In genomic region chr16:88486398-88487123, GRCh38 we compare ENCODE assay signal across 23 cellular contexts. TPM values are rescaled to one million over a fixed set of nuclear protein-coding genes. Genes with fewer than 3 reads are reported as not detected.
DNase-seq lines count a peak whose midpoint lies in the region; ATAC-seq, FAIRE-seq and TF ChIP-seq lines count a peak whose summit lies in the region.
"Had no signal": no experiment of that assay in that cellular context is flagged by ENCODE, and none has a peak within 500 bp of the region (broad histone marks: within the 10 kb centered on the region; RNA-seq: fewer than 3 reads in every experiment).

No MANE protein-coding gene starts in this region.

- H3K9ac ChIP-seq in GM12878 (ENCODE audit: control insufficient read depth, insufficient read depth, low read length) (no peak overlapping the region), mesenchymal stem cell (ENCODE audit: low read length) (no peak overlapping the region)

- RAD21 ChIA-PET in GM12878 (lab: Charles Lee; ENCODE audit: unreplicated experiment): no interaction called here

- ATAC-seq in GM12878: no peak
- ATAC-seq: CD8-positive, alpha-beta T cell; GM23338 had no signal

- H3K4me3 ChIP-seq in Caco-2 (ENCODE audit: low read depth, low read length): no peak overlapping the region
- no peak overlapping the region for H3K4me3 ChIP-seq in GM12878
- no peak overlapping the region for H3K4me3 ChIP-seq in mesenchymal stem cell (ENCODE audit: insufficient read depth in 1 of 2, low read depth in 1 of 2, low read length in 2 of 2)
- H3K4me3 ChIP-seq: GM23338 had no signal

- H3K4me2 ChIP-seq in GM12878 (ENCODE audit: control insufficient read depth, insufficient read depth) (no peak overlapping the region), mesenchymal stem cell (ENCODE audit: low read length, poor library complexity, severe bottlenecking) (no peak overlapping the region)
- H3K4me2 ChIP-seq: GM23338 had no signal

- no peak overlapping the region for H2BK15ac ChIP-seq in mesenchymal stem cell (ENCODE audit: low read depth, poor library complexity, severe bottlenecking)

- H3K4me1 Mint-ChIP-seq in Caco-2 (ENCODE audit: low read depth, unreplicated experiment): peaks cover 32% of the 10 kb centered on the region
- H3K4me1 Mint-ChIP-seq: GM23338 had no signal

- intact Hi-C loops in Caco-2 (cut with micrococcal nuclease; ENCODE audit: unreplicated experiment) (no loop called here), GM12878 (cut with micrococcal nuclease; ENCODE audit: unreplicated experiment) (no loop called here)

- H3K4me1 ChIP-seq in Caco-2 (peaks cover 79% of the 10 kb centered on the region), GM12878 (ENCODE audit: control insufficient read depth, insufficient read depth, low read length) (no peaks in the 10 kb centered on the region), mesenchymal stem cell (ENCODE audit: control insufficient read depth, insufficient read depth, low read depth, low read length) (peaks cover 7% of the 10 kb centered on the region)

- BruUV-seq in Caco-2 (replicated peaks; lab: Mats Ljungman, UMichigan) (no TSS peak), GM12878 (replicated peaks; lab: Mats Ljungman, UMichigan) (no TSS peak)

- H3K27me3 ChIP-seq in Caco-2 (replicated peaks; ENCODE audit: control insufficient read depth, insufficient read depth, low read length): no peaks in the 10 kb centered on the region
- no peaks in the 10 kb centered on the region for H3K27me3 ChIP-seq in GM12878 (replicated peaks in 1 of 2; ENCODE audit: control insufficient read depth in 2 of 2, insufficient read depth in 2 of 2, low read length in 1 of 2)
- H3K27me3 ChIP-seq in mesenchymal stem cell (ENCODE audit: control insufficient read depth in 1 of 2, insufficient read depth in 1 of 2, low read length in 2 of 2): no peaks in the 10 kb centered on the region

- no peak overlapping the region for H3K4me3 Mint-ChIP-seq in Caco-2 (ENCODE audit: unreplicated experiment)
- H3K4me3 Mint-ChIP-seq: CD8-positive, alpha-beta T cell; GM23338; HFFc6; IgD-negative memory B cell had no signal

- CTCF ChIA-PET in Caco-2 (lab: Charles Lee): interaction anchor here (4.0 kb wide), 1 partner anchor 22 kb away, joined by 76 read pairs; no protein-coding TSS in a partner anchor
- CTCF ChIA-PET in GM12878 (lab: Yijun Ruan, JAX): no interaction called here

- DNase-seq in Caco-2 (no peak), GM12878 (ENCODE audit: low read depth, low spot score) (no peak), mesenchymal stem cell (no peak), MV-4-11 (lab: John Stamatoyannopoulos, UW) (no peak), NCI-H2029 treated with DMSO at 0.1 percent for 48 hours (lab: John Stamatoyannopoulos, UW) (no peak), SK-N-DZ (ENCODE audit: low spot score) (no peak), GF-D8 (lab: John Stamatoyannopoulos, UW) (no peak)
- DNase-seq: AML-193; CD8-positive, alpha-beta T cell; DMS 273 treated with DMSO at 0.1 percent for 48 hours; DMS53; DND-41; EL; HCEC 1CT; HFFc6; KG1 had no signal

- no peak overlapping the region for H2BK12ac ChIP-seq in mesenchymal stem cell (ENCODE audit: low read length in 2 of 2)

- no peak overlapping the region for H2AK5ac ChIP-seq in mesenchymal stem cell (ENCODE audit: low read length, severe bottlenecking)

- FAIRE-seq in GM12878 (lab: Jason Lieb, UNC): no peak
- FAIRE-seq: A204.1, GM12892, GM18507, H54, HTR-8/SVneo had no signal

- H3K27me3 Mint-ChIP-seq in Caco-2 (ENCODE audit: insufficient read depth, unreplicated experiment): no peaks in the 10 kb centered on the region
- H3K27me3 Mint-ChIP-seq: IgD-negative memory B cell had no signal

- peaks cover 7% of the 10 kb centered on the region for H3K79me1 ChIP-seq in mesenchymal stem cell (replicated peaks; ENCODE audit: low read length, poor library complexity, severe bottlenecking)

- H3K79me2 ChIP-seq in GM12878 (ENCODE audit: control insufficient read depth, insufficient read depth, low read length): no peaks in the 10 kb centered on the region

- H2BK120ac ChIP-seq in mesenchymal stem cell (ENCODE audit: low read depth, low read length): no peak overlapping the region

- in situ Hi-C loops in GM12878 (cut with MboI): no loop called here

- H3K27ac Mint-ChIP-seq in Caco-2 (ENCODE audit: unreplicated experiment): peak overlapping the region; percentile 99
- H3K27ac Mint-ChIP-seq: CD8-positive, alpha-beta T cell; GM23338; HFFc6; IgD-negative memory B cell had no signal

- TF ChIP-seq EP300 in GM12878 (IDR thresholded peaks at IDR 0.05; ENCODE audit: borderline replicate concordance in 1 of 2, control insufficient read depth in 1 of 2, low read depth in 2 of 2, low read length in 2 of 2): no peak

- H2BK5ac ChIP-seq in mesenchymal stem cell (ENCODE audit: low read depth, low read length, poor library complexity, severe bottlenecking): no peak overlapping the region

- H4K20me1 ChIP-seq in GM12878 (ENCODE audit: control insufficient read depth, insufficient read depth): no peaks in the 10 kb centered on the region

- H3K4ac ChIP-seq in mesenchymal stem cell (ENCODE audit: low read depth in 1 of 2, low read length in 2 of 2): no peak overlapping the region

- no peak overlapping the region for H3K23ac ChIP-seq in mesenchymal stem cell (ENCODE audit: low read length in 2 of 2)

- H3K9me3 ChIP-seq in Caco-2 (no peaks in the 10 kb centered on the region), GM12878 (replicated peaks; ENCODE audit: control insufficient read depth, insufficient read depth, low read length) (no peaks in the 10 kb centered on the region), mesenchymal stem cell (ENCODE audit: control insufficient read depth, low read length) (no peaks in the 10 kb centered on the region)

- H3K27ac ChIP-seq in GM12878 (ENCODE audit: control insufficient read depth, insufficient read depth) (no peak overlapping the region), mesenchymal stem cell (ENCODE audit: low read length, poor library complexity, severe bottlenecking) (no peak overlapping the region)

- H4K8ac ChIP-seq in mesenchymal stem cell (ENCODE audit: low read length): no peak overlapping the region

- no peak for TF ChIP-seq CTCF in Caco-2 (IDR thresholded peaks at IDR 0.05; ENCODE audit: insufficient read depth in 1 of 2, low read depth in 1 of 2, low read length in 1 of 2, severe bottlenecking in 1 of 2, unreplicated experiment in 1 of 2)
- TF ChIP-seq CTCF in GM12878 (IDR thresholded peaks at IDR 0.05 in 2 of 3, conservative IDR thresholded peaks at IDR 0.05 in 1 of 3; ENCODE audit: control insufficient read depth in 2 of 3, extremely low read depth in 1 of 3, insufficient read depth in 1 of 3, low read depth in 3 of 3, low read length in 3 of 3): no peak

- WGBS in GM12878 (ENCODE audit: insufficient coverage, insufficient replicate concordance, low lambda C conversion rate, missing lambda C conversion rate): 46% methylated on average over 6 of the region's 6 CpGs
- 94% methylated on average over 6 of the region's 6 CpGs for WGBS in mesenchymal stem cell

- no peak overlapping the region for H2AFZ ChIP-seq in GM12878 (ENCODE audit: control insufficient read depth, low read depth, low read length)
- no peak overlapping the region for H2AFZ ChIP-seq in mesenchymal stem cell (ENCODE audit: low read depth, low read length)
- H2AFZ ChIP-seq: GM23338 had no signal

- H3K36me3 Mint-ChIP-seq in Caco-2 (ENCODE audit: insufficient read depth, unreplicated experiment): peaks cover 33% of the 10 kb centered on the region
- H3K36me3 Mint-ChIP-seq: CD8-positive, alpha-beta T cell had no signal

- TF ChIP-seq RAD21 in GM12878 (IDR thresholded peaks at IDR 0.05; ENCODE audit: insufficient read depth, low read depth, low read length): no peak

- POLR2A ChIA-PET in Caco-2 (lab: Charles Lee): no interaction called here
- POLR2A ChIA-PET in GM12878 (lab: Charles Lee): no interaction called here

- SMC1A ChIA-PET in GM12878 (lab: Charles Lee; ENCODE audit: uncharacterized antibody, unreplicated experiment): no interaction called here

- H3K36me3 ChIP-seq in Caco-2 (ENCODE audit: control insufficient read depth, insufficient read depth, low read length) (peaks cover 7% of the 10 kb centered on the region), GM12878 (ENCODE audit: control insufficient read depth in 2 of 2, insufficient read depth in 2 of 2, low read length in 1 of 2) (peaks cover 0 to 1% of the 10 kb centered on the region in 2 experiments; a peak in 2 of 4 replicates), mesenchymal stem cell (ENCODE audit: control insufficient read depth in 1 of 2, insufficient read depth in 2 of 2, low read depth in 1 of 2, low read length in 2 of 2) (peaks cover 0 to 46% of the 10 kb centered on the region in 2 experiments)

- TF ChIP-seq POLR2A in GM12878 (IDR thresholded peaks at IDR 0.05; ENCODE audit: low read depth, low read length): no peak

- no peak overlapping the region for H3K14ac ChIP-seq in mesenchymal stem cell (ENCODE audit: low read length in 2 of 2)

- H4K91ac ChIP-seq in mesenchymal stem cell (ENCODE audit: low read length): peak overlapping the region; percentile 52

- no peak overlapping the region for H3K18ac ChIP-seq in mesenchymal stem cell (ENCODE audit: low read depth in 1 of 2, low read length in 2 of 2)

- no peaks in the 10 kb centered on the region for H3K9me3 Mint-ChIP-seq in Caco-2 (ENCODE audit: unreplicated experiment)
- H3K9me3 Mint-ChIP-seq: CD8-positive, alpha-beta T cell; GM23338; HFFc6; IgD-negative memory B cell had no signal

TF ChIP-seq in GM12878, 131 proteins besides CTCF, POLR2A, EP300 and RAD21 (continues in another document):
- TF ChIP-seq TCF12 (IDR thresholded peaks at IDR 0.05; ENCODE audit: low read depth, low read length): no peak

RNA-seq across cellular contexts. Expression of gene ZFPM1, which starts 33.5 kb away (rescaled TPM):
- 24.1 and 25.9 TPM in 2 replicates for total RNA-seq in Caco-2 (2022)
- 5.8 and 7.0 TPM in 2 replicates for total RNA-seq in GM12878 (2013; cell fraction: nucleolus; rRNA removed)
- 0.82 and 1.1 TPM in 2 replicates for total RNA-seq in GM12878 (2014; rRNA removed)
- 0.23 and 0.36 TPM in 2 replicates for total RNA-seq in GM12878 (2014; rRNA removed; fragmentation: Illumina TruSeq; extraction: Trizol)
- total RNA-seq in GM12878 (2021): 4.0 and 5.1 TPM in 2 replicates
- 0.13 TPM for polyA plus RNA-seq in GM12878 (2011; ENCODE audit: low read depth)
- 0.13 and 0.46 TPM in 2 replicates for polyA plus RNA-seq in GM12878 (2011; rRNA removed)
- polyA plus RNA-seq in GM12878 (2011; cell fraction: cytosol; rRNA removed): 0.34 and 0.69 TPM in 2 replicates
- 2.9 and 5.4 TPM in 2 replicates for polyA plus RNA-seq in GM12878 (2011; cell fraction: nucleus; rRNA removed)
- 1.7 and 1.8 TPM in 2 replicates for polyA plus RNA-seq in GM12878 (2012)
- 0.24 TPM in 1 of 2 replicates, not detected in the other for polyA plus RNA-seq in GM12878 (2014; fragmentation: Illumina TruSeq; extraction: Trizol)
- polyA plus RNA-seq in GM12878 (2014; fragmentation: Nextera tagmentation; extraction: Ambion mirVana): under 1 TPM; 0.02 to 0.03 TPM
- 1.2 and 1.5 TPM in 2 replicates for polyA plus RNA-seq in GM12878 (2014; rRNA removed)
- polyA plus RNA-seq in GM12878 (2016; fragmentation: Nextera tagmentation; extraction: Ambion mirVana): under 1 TPM; 0.03 to 0.09 TPM
- 0.51 and 1.3 TPM in 2 replicates for polyA minus RNA-seq in GM12878 (2011; rRNA and poly(A)+ RNA removed)
- 1.2 and 2.1 TPM in 2 replicates for polyA minus RNA-seq in GM12878 (2011; cell fraction: cytosol; rRNA and poly(A)+ RNA removed)
- 1.2 and 5.1 TPM in 2 replicates for polyA minus RNA-seq in GM12878 (2011; cell fraction: nucleus; rRNA and poly(A)+ RNA removed)
- 3.4 TPM for polyA plus RNA-seq in mesenchymal stem cell (2013, experiment 1 of 2)
- 3.4 TPM for polyA plus RNA-seq in mesenchymal stem cell (2013, experiment 2 of 2)
- 2.1 and 2.4 TPM in 2 replicates for polyA plus RNA-seq in SK-N-DZ (2014; cell fraction: cytosol; rRNA removed)
- 1.6 and 3.0 TPM in 2 replicates for polyA plus RNA-seq in SK-N-DZ (2014; cell fraction: nucleus; rRNA removed)
